17 cellular contexts compared by ENCODE assay signal in the genomic region with DNA sequence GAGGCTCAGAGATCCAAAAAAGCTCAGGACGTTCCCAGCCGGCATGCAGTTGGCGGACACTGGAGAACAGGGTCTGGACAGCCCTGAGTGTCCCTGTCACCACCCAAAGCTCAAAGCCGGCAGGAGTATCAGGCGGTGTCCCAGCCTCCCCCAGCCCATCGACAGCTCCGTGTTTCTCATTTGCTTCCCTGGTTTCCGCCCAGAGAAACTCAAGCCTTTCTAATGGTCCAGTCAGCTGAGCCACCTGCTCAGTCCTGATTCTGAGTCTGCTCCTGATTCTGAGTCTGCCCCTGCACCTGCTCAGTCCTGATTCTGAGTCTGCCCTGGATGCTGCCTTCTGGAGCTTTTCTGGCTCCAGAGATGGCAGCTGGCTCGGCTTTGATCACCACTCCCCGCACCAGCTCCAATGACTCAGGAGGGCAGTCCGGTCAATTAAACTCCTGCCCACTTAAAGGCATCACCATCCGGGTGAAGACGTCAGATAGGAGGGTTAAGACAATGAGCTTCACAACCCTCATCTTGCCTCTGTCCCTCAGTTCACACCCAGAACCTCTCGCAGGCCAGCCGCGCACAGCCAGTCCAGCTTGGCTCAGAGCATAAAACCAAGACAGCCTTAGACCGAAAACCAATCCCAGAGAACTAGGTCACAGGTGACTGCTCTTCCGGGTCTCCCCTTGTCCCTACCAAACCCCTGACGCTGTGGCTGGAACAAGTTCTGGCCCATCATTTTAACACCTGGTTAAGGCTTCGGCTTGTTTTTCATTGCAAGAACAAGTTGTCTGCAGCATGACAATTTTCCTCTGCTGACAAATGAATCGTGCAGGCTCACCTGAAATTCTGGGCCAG. TPM values are rescaled to one million over a fixed set of nuclear protein-coding genes. Genes with fewer than 3 reads are reported as not detected.
DNase-seq lines count a peak whose midpoint lies in the region; ATAC-seq and TF ChIP-seq lines count a peak whose summit lies in the region.
"Had no signal": no experiment of that assay in that cellular context is flagged by ENCODE, and none has a peak within 500 bp of the region (broad histone marks: within the 10 kb centered on the region; RNA-seq: fewer than 3 reads in every experiment).

No MANE protein-coding gene starts in this region.

- H3K27ac ChIP-seq in neural progenitor cell: no peak overlapping the region
- H3K27ac ChIP-seq in CD4-positive, alpha-beta T cell (ENCODE audit: low read depth, low read length): no peak overlapping the region
- H3K27ac ChIP-seq: gastroesophageal sphincter, prostate gland, SK-N-MC had no signal

- H4K20me1 ChIP-seq in neural progenitor cell (ENCODE audit: low read depth): peaks cover 6% of the 10 kb centered on the region

- H3K4me3 Mint-ChIP-seq in neural progenitor cell: no peak overlapping the region
- H3K4me3 Mint-ChIP-seq in activated T-helper 2 cell treated with anti-CD3 and anti-CD28 coated beads, Interferon-gamma antibody, Interleukin-2, Interleukin-4, amounts not matched to agents 10 μg/mL and 5 μg/mL and 100 μg/mL, durations not matched to agents 14 hours and 24 hours and 36 hours (ENCODE audit: low read depth): no peak overlapping the region
- no peak overlapping the region for H3K4me3 Mint-ChIP-seq in CD4-positive, alpha-beta T cell
- H3K4me3 Mint-ChIP-seq: activated CD8-positive, alpha-beta T cell treated with anti-CD3 and anti-CD28 coated beads, Interleukin-2, amount 10 ng/mL, durations not matched to agents 7 days and 5 days; IgD-negative memory B cell had no signal

- H3K4me1 ChIP-seq in neural progenitor cell: peaks cover 22% of the 10 kb centered on the region
- H3K4me1 ChIP-seq: gastroesophageal sphincter, prostate gland had no signal

- peak; percentile 39 for DNase-seq in COLO668 (lab: John Stamatoyannopoulos, UW; ENCODE audit: unreplicated experiment)
- peak; percentile 62 for DNase-seq in NCI-H2171 treated with DMSO at 0.1 percent for 48 hours (lab: John Stamatoyannopoulos, UW)
- DNase-seq in Right ventricle myocardium superior: peak; percentile 73
- DNase-seq in neural progenitor cell (ENCODE audit: low spot score): no peak
- DNase-seq in activated T-helper 2 cell treated with anti-CD3 and anti-CD28 coated beads, Interferon-gamma antibody, Interleukin-2, Interleukin-4, amounts not matched to agents 10 μg/mL and 5 μg/mL and 100 μg/mL, durations not matched to agents 14 hours and 24 hours and 36 hours (ENCODE audit: low spot score): no peak
- no peak for DNase-seq in NCI-H510A treated with DMSO at 0.1 percent for 48 hours (lab: John Stamatoyannopoulos, UW)
- DNase-seq in CD4-positive, alpha-beta T cell: no peak
- no peak for DNase-seq in nucleus accumbens (lab: John Stamatoyannopoulos, UW)
- DNase-seq: ACHN; activated CD8-positive, alpha-beta T cell treated with anti-CD3 and anti-CD28 coated beads, Interleukin-2, amount 10 ng/mL, durations not matched to agents 7 days and 5 days; activated gamma-delta T cell treated with Interleukin-2 at 50 U/mL for 16 hours; effector CD8-positive, alpha-beta T cell; NCI-H1048 had no signal

- no peaks in the 10 kb centered on the region for H3K9me3 ChIP-seq in neural progenitor cell (ENCODE audit: low read depth)
- H3K9me3 ChIP-seq in CD4-positive, alpha-beta T cell (ENCODE audit: control insufficient read depth, low read length): no peaks in the 10 kb centered on the region
- H3K9me3 ChIP-seq: gastroesophageal sphincter, prostate gland had no signal

- no peaks in the 10 kb centered on the region for H3K79me2 ChIP-seq in neural progenitor cell (ENCODE audit: low read depth)

- H3K4me1 Mint-ChIP-seq in neural progenitor cell: peaks cover 43% of the 10 kb centered on the region
- H3K4me1 Mint-ChIP-seq in activated T-helper 2 cell treated with anti-CD3 and anti-CD28 coated beads, Interferon-gamma antibody, Interleukin-2, Interleukin-4, amounts not matched to agents 10 μg/mL and 5 μg/mL and 100 μg/mL, durations not matched to agents 14 hours and 24 hours and 36 hours (ENCODE audit: low read depth): no peaks in the 10 kb centered on the region
- no peaks in the 10 kb centered on the region for H3K4me1 Mint-ChIP-seq in CD4-positive, alpha-beta T cell (ENCODE audit: low read depth)
- H3K4me1 Mint-ChIP-seq: IgD-negative memory B cell had no signal

- H3F3A ChIP-seq in neural progenitor cell (ENCODE audit: low read depth): peaks cover 13% of the 10 kb centered on the region

- peaks cover 26% of the 10 kb centered on the region for H3K27me3 ChIP-seq in neural progenitor cell
- H3K27me3 ChIP-seq in CD4-positive, alpha-beta T cell (ENCODE audit: control insufficient read depth, insufficient read depth, low read length): peaks cover 18% of the 10 kb centered on the region

- no peak overlapping the region for H3K4me3 ChIP-seq in neural progenitor cell
- H3K4me3 ChIP-seq: gastroesophageal sphincter, prostate gland, SK-N-MC had no signal

- ATAC-seq in Right ventricle myocardium superior (ENCODE audit: poor library complexity): peak; percentile 80
- ATAC-seq in CD4-positive, alpha-beta T cell (ENCODE audit: poor library complexity): no peak
- ATAC-seq: activated CD8-positive, alpha-beta T cell treated with anti-CD3 and anti-CD28 coated beads, Interleukin-2, amount 10 ng/mL, durations not matched to agents 7 days and 5 days; gastroesophageal sphincter had no signal

- POLR2A ChIA-PET in CD4-positive, alpha-beta T cell (lab: Charles Lee): no interaction called here

- no peak overlapping the region for H3K4me2 ChIP-seq in neural progenitor cell

- peak overlapping the region; percentile 21 for H3K27ac Mint-ChIP-seq in neural progenitor cell
- no peak overlapping the region for H3K27ac Mint-ChIP-seq in activated T-helper 2 cell treated with anti-CD3 and anti-CD28 coated beads, Interferon-gamma antibody, Interleukin-2, Interleukin-4, amounts not matched to agents 10 μg/mL and 5 μg/mL and 100 μg/mL, durations not matched to agents 14 hours and 24 hours and 36 hours
- H3K27ac Mint-ChIP-seq in CD4-positive, alpha-beta T cell: no peak overlapping the region
- H3K27ac Mint-ChIP-seq: activated CD8-positive, alpha-beta T cell treated with anti-CD3 and anti-CD28 coated beads, Interleukin-2, amount 10 ng/mL, durations not matched to agents 7 days and 5 days; IgD-negative memory B cell had no signal

- no peak overlapping the region for H3K9ac ChIP-seq in neural progenitor cell

- H3K36me3 Mint-ChIP-seq in neural progenitor cell: peaks cover 3% of the 10 kb centered on the region
- no peaks in the 10 kb centered on the region for H3K36me3 Mint-ChIP-seq in activated T-helper 2 cell treated with anti-CD3 and anti-CD28 coated beads, Interferon-gamma antibody, Interleukin-2, Interleukin-4, amounts not matched to agents 10 μg/mL and 5 μg/mL and 100 μg/mL, durations not matched to agents 14 hours and 24 hours and 36 hours (ENCODE audit: low read depth)
- H3K36me3 Mint-ChIP-seq in CD4-positive, alpha-beta T cell (ENCODE audit: low read depth): no peaks in the 10 kb centered on the region
- H3K36me3 Mint-ChIP-seq: IgD-negative memory B cell had no signal

- intact Hi-C loops in Right ventricle myocardium superior (cut with DNase I): no loop called here
- intact Hi-C loops in activated T-helper 2 cell treated with anti-CD3 and anti-CD28 coated beads, Interferon-gamma antibody, Interleukin-2, Interleukin-4, amounts not matched to agents 10 μg/mL and 5 μg/mL and 100 μg/mL, durations not matched to agents 14 hours and 24 hours and 36 hours (cut with micrococcal nuclease): no loop called here
- intact Hi-C loops in CD4-positive, alpha-beta T cell (cut with DNase I, micrococcal nuclease): no loop called here

- CTCF ChIA-PET in CD4-positive, alpha-beta T cell (lab: Charles Lee): no interaction called here

- no peak for TF ChIP-seq CTCF in neural progenitor cell (IDR thresholded peaks at IDR 0.05)
- TF ChIP-seq CTCF in CD4-positive, alpha-beta T cell (IDR thresholded peaks at IDR 0.05): no peak

- H3K36me3 ChIP-seq in neural progenitor cell: no peaks in the 10 kb centered on the region
- H3K36me3 ChIP-seq: gastroesophageal sphincter, prostate gland had no signal

- H3K27me3 Mint-ChIP-seq in neural progenitor cell (ENCODE audit: insufficient read depth, low read depth): peaks cover 10% of the 10 kb centered on the region
- peaks cover 27% of the 10 kb centered on the region for H3K27me3 Mint-ChIP-seq in activated T-helper 2 cell treated with anti-CD3 and anti-CD28 coated beads, Interferon-gamma antibody, Interleukin-2, Interleukin-4, amounts not matched to agents 10 μg/mL and 5 μg/mL and 100 μg/mL, durations not matched to agents 14 hours and 24 hours and 36 hours (ENCODE audit: low read depth)
- H3K27me3 Mint-ChIP-seq in CD4-positive, alpha-beta T cell: peaks cover 62% of the 10 kb centered on the region

- no peak overlapping the region for H2AFZ ChIP-seq in neural progenitor cell (replicated peaks)

- no peaks in the 10 kb centered on the region for H3K9me3 Mint-ChIP-seq in neural progenitor cell
- H3K9me3 Mint-ChIP-seq in activated T-helper 2 cell treated with anti-CD3 and anti-CD28 coated beads, Interferon-gamma antibody, Interleukin-2, Interleukin-4, amounts not matched to agents 10 μg/mL and 5 μg/mL and 100 μg/mL, durations not matched to agents 14 hours and 24 hours and 36 hours: no peaks in the 10 kb centered on the region
- no peaks in the 10 kb centered on the region for H3K9me3 Mint-ChIP-seq in CD4-positive, alpha-beta T cell
- H3K9me3 Mint-ChIP-seq: IgD-negative memory B cell had no signal

RNA-seq across cellular contexts. Expression of a gene that starts 6.8 kb away (rescaled TPM):
- 34.7 TPM for total RNA-seq in Right ventricle myocardium superior
- total RNA-seq in neural progenitor cell (ENCODE audit: low replicate concordance): 1.9 and 2.2 TPM in 2 replicates
- total RNA-seq in activated T-helper 2 cell treated with anti-CD3 and anti-CD28 coated beads, Interferon-gamma antibody, Interleukin-2, Interleukin-4, amounts not matched to agents 10 μg/mL and 5 μg/mL and 100 μg/mL, durations not matched to agents 14 hours and 24 hours and 36 hours: 0.83 and 1.9 TPM in 2 replicates
- under 1 TPM in 1 of 2 experiments, not detected in 1; 0.28 TPM for total RNA-seq in CD4-positive, alpha-beta T cell

Comparison
In these comparisons a context has a peak if more than half of its experiments do, and no peak if none do; other contexts are left out.
1. DNase-seq: peak in COLO668 (single experiment), NCI-H2171 treated with DMSO at 0.1 percent for 48 hours (single experiment) and Right ventricle myocardium superior (single experiment); none in neural progenitor cell (single experiment), activated T-helper 2 cell treated with anti-CD3 and anti-CD28 coated beads, Interferon-gamma antibody, Interleukin-2, Interleukin-4, amounts not matched to agents 10 μg/mL and 5 μg/mL and 100 μg/mL, durations not matched to agents 14 hours and 24 hours and 36 hours (single experiment), NCI-H510A treated with DMSO at 0.1 percent for 48 hours (single experiment), CD4-positive, alpha-beta T cell (0 of 10) and nucleus accumbens (0 of 56).
2. RNA of a gene that starts 6.8 kb away (total RNA-seq): 34.7 TPM in Right ventricle myocardium superior (single experiment); 0.83 to 1.9 TPM in activated T-helper 2 cell treated with anti-CD3 and anti-CD28 coated beads, Interferon-gamma antibody, Interleukin-2, Interleukin-4, amounts not matched to agents 10 μg/mL and 5 μg/mL and 100 μg/mL, durations not matched to agents 14 hours and 24 hours and 36 hours, 1.9 to 2.2 TPM in neural progenitor cell and 0.28 TPM in CD4-positive, alpha-beta T cell; every median in the first group is over 10 times any median in the second.